In the genomic region with DNA sequence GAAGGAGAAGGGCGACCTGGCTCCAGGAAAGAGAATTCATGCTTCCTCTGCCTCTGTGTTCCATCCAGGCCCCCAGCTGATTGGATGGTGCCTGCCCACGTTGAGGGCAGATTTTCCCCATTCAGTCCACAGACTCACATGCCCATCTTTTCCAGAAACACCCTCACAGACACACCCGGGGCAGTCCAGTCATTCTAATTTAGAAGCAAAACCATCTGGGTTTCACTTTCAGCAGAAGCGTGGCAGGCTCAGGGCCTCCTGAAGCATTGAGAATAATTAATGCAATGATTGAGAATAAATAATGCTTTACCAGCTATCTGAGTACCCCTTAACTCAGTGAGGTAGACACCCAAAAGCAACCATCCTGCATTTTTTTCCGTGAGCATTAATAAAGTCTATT, we compare ENCODE assay signal across 26 cellular contexts.
"Had no signal": no experiment of that assay in that cellular context is flagged by ENCODE, and none has a peak within 500 bp of the region (broad histone marks: within the 10 kb centered on the region; RNA-seq: fewer than 3 reads in every experiment).

No MANE protein-coding gene starts in this region.

- H3K27me3 ChIP-seq: body of pancreas, esophagus squamous epithelium had no signal

- ATAC-seq: activated CD4-positive, CD25-positive, alpha-beta regulatory T cell treated with anti-CD3 and anti-CD28 coated beads, Interleukin-2, amount 50 U/mL, for 24 hours; activated CD8-positive, alpha-beta T cell treated with anti-CD3 and anti-CD28 coated beads for 36 hours; activated naive CD8-positive, alpha-beta T cell treated with anti-CD3 and anti-CD28 coated beads, Interleukin-2, amount 50 U/mL, for 24 hours; activated T-cell treated with anti-CD3 and anti-CD28 coated beads, Interleukin-2, amount 50 U/mL, for 4 hours; activated T-helper 17 cell treated with anti-CD3 and anti-CD28 coated beads, Interleukin-2, amount 50 U/mL, for 72 hours; T-helper 17 cell had no signal

- H3K4me3 ChIP-seq: adrenal gland, body of pancreas, esophagus squamous epithelium had no signal

- H3K4me1 ChIP-seq: adrenal gland had no signal

- H3K27ac ChIP-seq: adrenal gland, epithelial cell of prostate, esophagus squamous epithelium, WERI-Rb-1 had no signal

- DNase-seq: activated B cell treated with CpG ODN at 0.5 μM for 24 hours; activated CD4-positive, alpha-beta T cell treated with anti-CD3 and anti-CD28 coated beads for 48 hours; activated CD4-positive, alpha-beta T cell treated with anti-CD3 and anti-CD28 coated beads, Interleukin-2, amount 50 U/mL, for 1 hour; activated CD4-positive, alpha-beta T cell treated with anti-CD3 and anti-CD28 coated beads, Interleukin-2, amount 50 U/mL, for 48 hours; activated CD8-positive, alpha-beta memory T cell treated with anti-CD3 and anti-CD28 coated beads for 24 hours; activated CD8-positive, alpha-beta T cell treated with anti-CD3 and anti-CD28 coated beads for 36 hours; activated effector memory CD4-positive, alpha-beta T cell treated with Interleukin-2 at 50 U/mL for 16 hours; activated naive CD4-positive, alpha-beta T cell treated with anti-CD3 and anti-CD28 coated beads for 36 hours; activated naive CD8-positive, alpha-beta T cell treated with anti-CD3 and anti-CD28 coated beads for 36 hours; activated naive CD8-positive, alpha-beta T cell treated with anti-CD3 and anti-CD28 coated beads, Interleukin-2, amount 50 U/mL, for 24 hours; activated T-cell treated with anti-CD3 and anti-CD28 coated beads, Interleukin-2, amount 50 U/mL, for 4 hours; adrenal gland; amygdala; aorta; body of pancreas; caudate nucleus; effector CD8-positive, alpha-beta T cell; esophagus squamous epithelium; head of caudate nucleus; T-helper 1 cell; T-helper 17 cell; T1000; WERI-Rb-1 had no signal

- H3K36me3 ChIP-seq: adrenal gland, esophagus squamous epithelium, WERI-Rb-1 had no signal

- H3K9me3 ChIP-seq: adrenal gland, body of pancreas, esophagus squamous epithelium had no signal
